7 cellular contexts compared by ENCODE assay signal in genomic region chr4:171181090-171181489, GRCh38.
"Had no signal": no experiment of that assay in that cellular context is flagged by ENCODE, and none has a peak within 500 bp of the region (broad histone marks: within the 10 kb centered on the region; RNA-seq: fewer than 3 reads in every experiment).

No MANE protein-coding gene starts in this region.

- H3K4me3 Mint-ChIP-seq: H9, IgD-negative memory B cell had no signal

- H3K27ac ChIP-seq: GM23248, KMS-11 had no signal

- H3K4me1 Mint-ChIP-seq: H9, IgD-negative memory B cell had no signal

- H3K4me3 ChIP-seq: GM23248 had no signal

- H3K27ac Mint-ChIP-seq: H9, IgD-negative memory B cell had no signal

- H3K36me3 Mint-ChIP-seq: IgD-negative memory B cell had no signal

- H3K27me3 Mint-ChIP-seq: IgD-negative memory B cell had no signal

- H3K9me3 Mint-ChIP-seq: H9, IgD-negative memory B cell had no signal

- DNase-seq: GM23248, GOT3, H9, HCEC 1CT, KBM-7 had no signal
